19 cellular contexts compared by ENCODE assay signal in genomic region chr7:30918676-30919075, GRCh38. TPM values are rescaled to one million over a fixed set of nuclear protein-coding genes. Genes with fewer than 3 reads are reported as not detected.
DNase-seq lines count a peak whose midpoint lies in the region; ATAC-seq and TF ChIP-seq lines count a peak whose summit lies in the region.
"Had no signal": no experiment of that assay in that cellular context is flagged by ENCODE, and none has a peak within 500 bp of the region (broad histone marks: within the 10 kb centered on the region; RNA-seq: fewer than 3 reads in every experiment).

No MANE protein-coding gene starts in this region.

- TF ChIP-seq CTCF in epithelial cell of proximal tubule (conservative IDR thresholded peaks at IDR 0.05; ENCODE audit: low read depth, low read length) = peak; percentile 20
- no peak for TF ChIP-seq CTCF in upper lobe of right lung (IDR thresholded peaks at IDR 0.05)

- H3K9me3 Mint-ChIP-seq in stimulated activated naive CD8-positive, alpha-beta T cell treated with anti-CD3 and anti-CD28 coated beads, Interleukin-15, amount 100 ng/mL, for 72 hours = no peaks in the 10 kb centered on the region
- H3K9me3 Mint-ChIP-seq: natural killer cell treated with Interleukin-12 subunit alpha and Interleukin-12 subunit beta and Interleukin-15 and Interleukin-18, amount 100 ng/mL, for 72 hours had no signal

- peaks cover 8% of the 10 kb centered on the region for H3K4me1 Mint-ChIP-seq in stimulated activated naive CD8-positive, alpha-beta T cell treated with anti-CD3 and anti-CD28 coated beads, Interleukin-15, amount 100 ng/mL, for 72 hours

- H3K4me3 Mint-ChIP-seq in stimulated activated naive CD8-positive, alpha-beta T cell treated with anti-CD3 and anti-CD28 coated beads, Interleukin-15, amount 100 ng/mL, for 72 hours = no peak overlapping the region
- H3K4me3 Mint-ChIP-seq: natural killer cell treated with Interleukin-12 subunit alpha and Interleukin-12 subunit beta and Interleukin-15 and Interleukin-18, amount 100 ng/mL, for 72 hours had no signal

- ATAC-seq in right cardiac atrium (no peak), upper lobe of right lung (no peak), HG02588 (IDR thresholded peaks at IDR 0.05; ENCODE audit: unreplicated experiment) (no peak)
- no peak for ATAC-seq in stimulated activated naive CD8-positive, alpha-beta T cell treated with anti-CD3 and anti-CD28 coated beads, Interleukin-15, amount 100 ng/mL, for 72 hours
- ATAC-seq: natural killer cell treated with Interleukin-12 subunit alpha and Interleukin-12 subunit beta and Interleukin-15 and Interleukin-18, amount 100 ng/mL, for 72 hours; stimulated activated naive CD8-positive, alpha-beta T cell treated with anti-CD3 and anti-CD28 coated beads, Interleukin-15, Interleukin-2, amounts not matched to agents 100 U/mL and 50 U/mL, for 24 hours had no signal

- no peaks in the 10 kb centered on the region for H3K27me3 ChIP-seq in right cardiac atrium (ENCODE audit: control insufficient read depth, insufficient read depth)
- H3K27me3 ChIP-seq in upper lobe of right lung = no peaks in the 10 kb centered on the region
- H3K27me3 ChIP-seq: colonic mucosa had no signal

- H3K4me1 ChIP-seq in right cardiac atrium (ENCODE audit: control insufficient read depth, insufficient read depth, low read length) = peaks cover 41% of the 10 kb centered on the region
- H3K4me1 ChIP-seq in upper lobe of right lung = peaks cover 50% of the 10 kb centered on the region

- 72% methylated on average over 4 of the region's 4 CpGs for WGBS in right cardiac atrium

- peak overlapping the region; percentile 6 for H3K27ac ChIP-seq in right cardiac atrium (ENCODE audit: low read length)
- H3K27ac ChIP-seq in upper lobe of right lung = peak overlapping the region; percentile 45
- H3K27ac ChIP-seq: colonic mucosa, GM23248 had no signal

- intact Hi-C loops in right cardiac atrium (cut with DNase I) = no loop called here
- intact Hi-C loops in upper lobe of right lung (cut with DNase I) = no loop called here

- no peaks in the 10 kb centered on the region for H3K27me3 Mint-ChIP-seq in stimulated activated naive CD8-positive, alpha-beta T cell treated with anti-CD3 and anti-CD28 coated beads, Interleukin-15, amount 100 ng/mL, for 72 hours
- H3K27me3 Mint-ChIP-seq: natural killer cell treated with Interleukin-12 subunit alpha and Interleukin-12 subunit beta and Interleukin-15 and Interleukin-18, amount 100 ng/mL, for 72 hours; progenitor cell of endocrine pancreas had no signal

- peaks cover 53% of the 10 kb centered on the region for H3K36me3 ChIP-seq in upper lobe of right lung
- H3K36me3 ChIP-seq: colonic mucosa had no signal

- H3K9me3 ChIP-seq in right cardiac atrium (ENCODE audit: control insufficient read depth, low read length) (no peaks in the 10 kb centered on the region), upper lobe of right lung (no peaks in the 10 kb centered on the region)
- H3K9me3 ChIP-seq: colonic mucosa had no signal

- DNase-seq in epithelial cell of proximal tubule (ENCODE audit: low read depth) (no peak), right cardiac atrium (peak; percentile 15 to 39 (median 37)), pons (ENCODE audit: low spot score) (peak; percentile 36), upper lobe of right lung (no peak), inferior parietal cortex (ENCODE audit: extremely low spot score) (no peak), T-helper 2 cell (no peak)
- no peak for DNase-seq in stimulated activated naive CD8-positive, alpha-beta T cell treated with anti-CD3 and anti-CD28 coated beads, Interleukin-15, amount 100 ng/mL, for 72 hours
- DNase-seq: activated CD4-positive, alpha-beta T cell treated with anti-CD3 and anti-CD28 coated beads, Interleukin-2, amount 50 U/mL, for 4 hours; activated naive CD4-positive, alpha-beta T cell treated with Interleukin-2 at 50 U/mL for 16 hours; colonic mucosa; GM23248; mesendoderm; NCI-H1436 treated with DMSO at 0.1 percent for 48 hours; NCI-H345; stimulated activated naive CD8-positive, alpha-beta T cell treated with anti-CD3 and anti-CD28 coated beads, Interleukin-15, Interleukin-2, amounts not matched to agents 100 U/mL and 50 U/mL, for 24 hours had no signal

- H3K4me3 ChIP-seq in epithelial cell of proximal tubule (ENCODE audit: low read depth, low read length) (no peak overlapping the region), right cardiac atrium (ENCODE audit: low read length) (no peak overlapping the region), upper lobe of right lung (peak overlapping the region; percentile 8)
- H3K4me3 ChIP-seq: colonic mucosa, GM23248 had no signal

- H3K27ac Mint-ChIP-seq in stimulated activated naive CD8-positive, alpha-beta T cell treated with anti-CD3 and anti-CD28 coated beads, Interleukin-15, amount 100 ng/mL, for 72 hours = no peak overlapping the region
- H3K27ac Mint-ChIP-seq: natural killer cell treated with Interleukin-12 subunit alpha and Interleukin-12 subunit beta and Interleukin-15 and Interleukin-18, amount 100 ng/mL, for 72 hours; progenitor cell of endocrine pancreas had no signal

RNA-seq across cellular contexts. Expression of gene AQP1, which starts 7.0 kb away (rescaled TPM):
- 0.72 and 2.1 TPM in 2 replicates for total RNA-seq in epithelial cell of proximal tubule
- 100 to 1,000 TPM; 187 to 254 (median 222) TPM for total RNA-seq in right cardiac atrium
- 216 TPM for polyA plus RNA-seq in right cardiac atrium
- 1,132 TPM for total RNA-seq in upper lobe of right lung
- total RNA-seq: HT1080 had no signal

RNA-seq across cellular contexts. Expression of gene GHRHR, which starts 45.1 kb away (rescaled TPM):
- total RNA-seq in epithelial cell of proximal tubule (not detected in 2 replicates), right cardiac atrium (not detected), upper lobe of right lung (not detected)
- not detected for polyA plus RNA-seq in right cardiac atrium
- total RNA-seq: colonic mucosa; GM23248; HT1080; natural killer cell treated with Interleukin-12 subunit alpha and Interleukin-12 subunit beta and Interleukin-15 and Interleukin-18, amount 100 ng/mL, for 72 hours; progenitor cell of endocrine pancreas had no signal
- polyA plus RNA-seq: GM23248 had no signal

Comparison
In these comparisons a context has a peak if more than half of its experiments do, and no peak if none do; other contexts are left out.
1. DNase-seq: peak in right cardiac atrium (3 of 3) and pons (single experiment); none in epithelial cell of proximal tubule (single experiment), upper lobe of right lung (single experiment), inferior parietal cortex (single experiment), T-helper 2 cell (0 of 5) and stimulated activated naive CD8-positive, alpha-beta T cell treated with anti-CD3 and anti-CD28 coated beads, Interleukin-15, amount 100 ng/mL, for 72 hours (0 of 2).
2. RNA of gene AQP1, which starts 7.0 kb away (total RNA-seq): 1,132 TPM in upper lobe of right lung (single experiment) and 187 to 254 TPM in right cardiac atrium; 0.72 to 2.1 TPM in epithelial cell of proximal tubule; every median in the first group is over 10 times any median in the second.